In genomic region chr5:139141410-139141809, GRCh38 we compare ENCODE assay signal across 1 cellular context.
TF ChIP-seq lines count a peak whose summit lies in the region.

No MANE protein-coding gene starts in this region.

TF ChIP-seq in GM12878, 131 proteins besides CTCF, POLR2A, EP300 and RAD21 (continued from another document):
- TF ChIP-seq CEBPZ (IDR thresholded peaks at IDR 0.05; ENCODE audit: low read depth, low read length) = no peak
- no peak for TF ChIP-seq ZNF274 (IDR thresholded peaks at IDR 0.05; ENCODE audit: insufficient read depth, insufficient read length)
- no peak for TF ChIP-seq MEF2A (IDR thresholded peaks at IDR 0.05; ENCODE audit: insufficient read depth, low read depth, low read length)
- no peak for TF ChIP-seq SMARCA5 (IDR thresholded peaks at IDR 0.05)
- no peak for TF ChIP-seq JUND (IDR thresholded peaks at IDR 0.05; ENCODE audit: low read depth, low read length)
- no peak for TF ChIP-seq ZSCAN29 (IDR thresholded peaks at IDR 0.05)
- no peak for TF ChIP-seq ASH2L (IDR thresholded peaks at IDR 0.05; ENCODE audit: borderline replicate concordance, low read depth)
- no peak for TF ChIP-seq BRCA1 (IDR thresholded peaks at IDR 0.05; ENCODE audit: low read depth, low read length)
- TF ChIP-seq RFX5 (IDR thresholded peaks at IDR 0.05; ENCODE audit: low read depth, low read length) = no peak
- TF ChIP-seq ZNF217 (IDR thresholded peaks at IDR 0.05) = no peak
- no peak for TF ChIP-seq SKIL (IDR thresholded peaks at IDR 0.05; ENCODE audit: low read depth, poor library complexity, severe bottlenecking)
- TF ChIP-seq CHD4 (IDR thresholded peaks at IDR 0.05) = no peak
- no peak for TF ChIP-seq FOXM1 (IDR thresholded peaks at IDR 0.05; ENCODE audit: low read depth, low read length)
TF ChIP-seq in GM12878: peak in this region for 0.
